Comparison of ENCODE assay signal across 8 cellular contexts in the genomic region with DNA sequence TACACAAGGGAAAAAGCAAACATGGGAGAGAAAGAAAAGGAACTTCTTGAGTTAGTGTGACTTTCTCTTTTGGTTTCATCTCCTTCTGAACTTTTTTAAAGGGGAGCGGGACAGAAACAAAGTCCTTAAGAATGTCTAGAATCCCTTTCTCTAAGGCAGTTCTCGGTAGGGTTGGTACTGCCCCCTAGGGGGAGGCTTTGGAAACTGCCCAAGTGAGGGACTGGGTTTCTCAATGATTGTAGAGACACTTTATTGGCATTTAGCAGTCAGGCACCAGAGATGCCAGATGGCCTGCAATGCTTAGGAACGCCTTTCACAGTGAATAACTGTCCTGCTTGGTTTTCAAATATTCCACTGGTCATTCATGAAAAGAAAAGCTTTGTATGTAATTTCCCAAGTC.
DNase-seq lines count a peak whose midpoint lies in the region; ATAC-seq and TF ChIP-seq lines count a peak whose summit lies in the region.

No MANE protein-coding gene starts in this region.

- no CpG with 5 or more reads among the region's 3 CpGs for WGBS in IMR-90 (ENCODE audit: extremely low coverage in 2 of 2, insufficient read length in 1 of 2), 2 experiments
- WGBS in mesenchymal stem cell: 33% methylated on average over 2 of the region's 3 CpGs
- WGBS in GM23248 (ENCODE audit: low coverage in 1 of 2, low lambda C conversion rate in 2 of 2, missing lambda C conversion rate in 2 of 2), 2 experiments: 17 to 21% methylated on average over 3 of the region's 3 CpGs

- H4K8ac ChIP-seq in IMR-90 (ENCODE audit: low read depth in 2 of 2, low read length in 2 of 2) (no peak overlapping the region), mesenchymal stem cell (ENCODE audit: low read length) (no peak overlapping the region)

- BruUV-seq in IMR-90 (replicated peaks; lab: Mats Ljungman, UMichigan): no TSS peak

- TF ChIP-seq RAD21 in IMR-90 (IDR thresholded peaks at IDR 0.05; ENCODE audit: low read length): no peak

- peak; percentile 26 for DNase-seq in Caki2 (ENCODE audit: low read depth)
- DNase-seq in IMR-90: no peak
- DNase-seq in activated CD4-positive, alpha-beta memory T cell treated with anti-CD3 and anti-CD28 coated beads for 36 hours: peak; percentile 20
- peak; percentile 1 for DNase-seq in mesenchymal stem cell
- DNase-seq in GM23248: no peak

- H3K18ac ChIP-seq in IMR-90 (ENCODE audit: low read depth, low read length) (no peak overlapping the region), mesenchymal stem cell (ENCODE audit: low read depth in 1 of 2, low read length in 2 of 2) (no peak overlapping the region)

- H3K36me3 Mint-ChIP-seq in activated CD4-positive, alpha-beta memory T cell treated with anti-CD3 and anti-CD28 coated beads for 36 hours: no peaks in the 10 kb centered on the region
- no peaks in the 10 kb centered on the region for H3K36me3 Mint-ChIP-seq in activated T-helper 17 cell treated with anti-CD3 and anti-CD28 coated beads, Interleukin-2, amount 50 U/mL, for 72 hours (ENCODE audit: low read depth)

- dilution Hi-C loops in IMR-90 (cut with HindIII; ENCODE audit: low sequenced_read_pairs, unreplicated experiment): no loop called here

- no peak overlapping the region for H3K27ac Mint-ChIP-seq in activated CD4-positive, alpha-beta memory T cell treated with anti-CD3 and anti-CD28 coated beads for 36 hours
- H3K27ac Mint-ChIP-seq in activated T-helper 17 cell treated with anti-CD3 and anti-CD28 coated beads, Interleukin-2, amount 50 U/mL, for 72 hours: no peak overlapping the region

- H3K79me1 ChIP-seq in IMR-90 (ENCODE audit: low read depth in 1 of 2, low read length in 2 of 2) (no peaks in the 10 kb centered on the region), mesenchymal stem cell (replicated peaks; ENCODE audit: low read length, poor library complexity, severe bottlenecking) (peaks cover 7% of the 10 kb centered on the region)

- no peaks in the 10 kb centered on the region for H3K9me1 ChIP-seq in IMR-90 (ENCODE audit: insufficient read depth, low read length)

- H4K91ac ChIP-seq in IMR-90 (ENCODE audit: insufficient read depth, low read depth, low read length) (no peak overlapping the region), mesenchymal stem cell (ENCODE audit: low read length) (no peak overlapping the region)

- H3K36me3 ChIP-seq in IMR-90 (ENCODE audit: control insufficient read depth, insufficient read depth, low read length) (no peaks in the 10 kb centered on the region), mesenchymal stem cell (ENCODE audit: control insufficient read depth in 1 of 2, insufficient read depth in 2 of 2, low read depth in 1 of 2, low read length in 2 of 2) (no peaks in the 10 kb centered on the region), GM23248 (ENCODE audit: low read depth) (no peaks in the 10 kb centered on the region)

- H3K4me2 ChIP-seq in IMR-90 (ENCODE audit: low read depth, low read length) (no peak overlapping the region), mesenchymal stem cell (ENCODE audit: low read length, poor library complexity, severe bottlenecking) (no peak overlapping the region), GM23248 (ENCODE audit: unreplicated experiment) (no peak overlapping the region)

- H3K9me2 ChIP-seq in GM23248 (ENCODE audit: insufficient read depth): no peaks in the 10 kb centered on the region

- intact Hi-C loops in IMR-90 (cut with micrococcal nuclease): no loop called here
- intact Hi-C loops in activated CD4-positive, alpha-beta memory T cell treated with anti-CD3 and anti-CD28 coated beads for 36 hours (cut with micrococcal nuclease): loop anchor here (10.0 kb wide), 1 partner anchor 802 kb away; no protein-coding TSS in a partner anchor

- no peak overlapping the region for H2BK5ac ChIP-seq in IMR-90 (ENCODE audit: low read depth, low read length, poor library complexity, severe bottlenecking)
- no peak overlapping the region for H2BK5ac ChIP-seq in mesenchymal stem cell (ENCODE audit: low read depth, low read length, poor library complexity, severe bottlenecking)

- TF ChIP-seq POLR2A in IMR-90 (IDR thresholded peaks at IDR 0.05; ENCODE audit: low read depth, low read length): no peak

- no peak overlapping the region for H2AK9ac ChIP-seq in IMR-90 (replicated peaks; ENCODE audit: low read depth, low read length, poor library complexity)

- H4K20me1 ChIP-seq in IMR-90 (ENCODE audit: insufficient read depth, low read length) (no peaks in the 10 kb centered on the region), GM23248 (ENCODE audit: insufficient read depth) (no peaks in the 10 kb centered on the region)

- H3K9ac ChIP-seq in IMR-90 (ENCODE audit: low read depth, low read length) (no peak overlapping the region), mesenchymal stem cell (ENCODE audit: low read length) (no peak overlapping the region), GM23248 (no peak overlapping the region)

- H3K14ac ChIP-seq in IMR-90 (replicated peaks; ENCODE audit: low read depth, low read length): no peak overlapping the region
- H3K14ac ChIP-seq in mesenchymal stem cell (ENCODE audit: low read length in 2 of 2): no peak overlapping the region

- H2AFZ ChIP-seq in IMR-90 (replicated peaks; ENCODE audit: low read length, poor library complexity) (no peak overlapping the region), mesenchymal stem cell (ENCODE audit: low read depth, low read length) (no peak overlapping the region), GM23248 (no peak overlapping the region)

- H3K4me1 ChIP-seq in IMR-90 (ENCODE audit: control insufficient read depth, insufficient read depth, low read length) (no peaks in the 10 kb centered on the region), mesenchymal stem cell (ENCODE audit: control insufficient read depth, insufficient read depth, low read depth, low read length) (no peaks in the 10 kb centered on the region), GM23248 (ENCODE audit: insufficient read depth) (no peaks in the 10 kb centered on the region)

- ATAC-seq in GM18867 (IDR thresholded peaks at IDR 0.05; ENCODE audit: unreplicated experiment): peak; percentile 83
- ATAC-seq in IMR-90 (ENCODE audit: low read depth): no peak
- ATAC-seq in GM19455 (IDR thresholded peaks at IDR 0.05; ENCODE audit: unreplicated experiment): no peak
- ATAC-seq in activated T-helper 17 cell treated with anti-CD3 and anti-CD28 coated beads, Interleukin-2, amount 50 U/mL, for 72 hours (replicated peaks): no peak

- no peak overlapping the region for H3K56ac ChIP-seq in IMR-90 (ENCODE audit: extremely low read depth, insufficient read depth, low read length)

- H3K4me1 Mint-ChIP-seq in activated CD4-positive, alpha-beta memory T cell treated with anti-CD3 and anti-CD28 coated beads for 36 hours (ENCODE audit: low read depth): no peaks in the 10 kb centered on the region
- H3K4me1 Mint-ChIP-seq in activated T-helper 17 cell treated with anti-CD3 and anti-CD28 coated beads, Interleukin-2, amount 50 U/mL, for 72 hours: no peaks in the 10 kb centered on the region

- H3K27me3 ChIP-seq in IMR-90 (ENCODE audit: control insufficient read depth, insufficient read depth, low read length) (no peaks in the 10 kb centered on the region), mesenchymal stem cell (ENCODE audit: control insufficient read depth in 1 of 2, insufficient read depth in 1 of 2, low read length in 2 of 2) (no peaks in the 10 kb centered on the region), GM23248 (replicated peaks; ENCODE audit: insufficient read depth) (no peaks in the 10 kb centered on the region)

- H3K9me3 Mint-ChIP-seq in activated CD4-positive, alpha-beta memory T cell treated with anti-CD3 and anti-CD28 coated beads for 36 hours: no peaks in the 10 kb centered on the region
- H3K9me3 Mint-ChIP-seq in activated T-helper 17 cell treated with anti-CD3 and anti-CD28 coated beads, Interleukin-2, amount 50 U/mL, for 72 hours: peaks cover under 1% of the 10 kb centered on the region

- H3K9me3 ChIP-seq in IMR-90 (ENCODE audit: control insufficient read depth, insufficient read depth, low read length) (peaks cover 3% of the 10 kb centered on the region; the same call in 1 of the 2 replicates), mesenchymal stem cell (ENCODE audit: control insufficient read depth, low read length) (no peaks in the 10 kb centered on the region), GM23248 (ENCODE audit: low read depth) (no peaks in the 10 kb centered on the region)

- H2BK120ac ChIP-seq in IMR-90 (ENCODE audit: low read depth, low read length) (no peak overlapping the region), mesenchymal stem cell (ENCODE audit: low read depth, low read length) (no peak overlapping the region)

- in situ Hi-C loops in Caki2 (cut with HindIII; ENCODE audit: low pct_unique_long_range_greater_than_20kb, low sequenced_read_pairs): no loop called here
- in situ Hi-C loops in IMR-90 (cut with MboI; ENCODE audit: low sequenced_read_pairs): no loop called here
- in situ Hi-C loops in GM23248 (cut with MboI): no loop called here

- H2BK15ac ChIP-seq in IMR-90 (ENCODE audit: low read depth, low read length): no peak overlapping the region
- no peak overlapping the region for H2BK15ac ChIP-seq in mesenchymal stem cell (ENCODE audit: low read depth, poor library complexity, severe bottlenecking)

- no peak overlapping the region for H3K27ac ChIP-seq in IMR-90 (ENCODE audit: insufficient read depth, low read length)
- H3K27ac ChIP-seq in mesenchymal stem cell (ENCODE audit: low read length, poor library complexity, severe bottlenecking): no peak overlapping the region
- no peak overlapping the region for H3K27ac ChIP-seq in GM23248

- H3F3A ChIP-seq in GM23248 (ENCODE audit: insufficient read depth): no peaks in the 10 kb centered on the region

- no peak overlapping the region for H2BK12ac ChIP-seq in mesenchymal stem cell (ENCODE audit: low read length in 2 of 2)

- POLR2A ChIA-PET in IMR-90 (lab: Charles Lee; ENCODE audit: unreplicated experiment): no interaction called here
- POLR2A ChIA-PET in activated CD4-positive, alpha-beta memory T cell treated with anti-CD3 and anti-CD28 coated beads for 36 hours (lab: Charles Lee): no interaction called here

- no peak overlapping the region for H2AK5ac ChIP-seq in IMR-90 (ENCODE audit: low read depth, low read length)
- no peak overlapping the region for H2AK5ac ChIP-seq in mesenchymal stem cell (ENCODE audit: low read length, severe bottlenecking)

- H3K79me2 ChIP-seq in GM23248 (ENCODE audit: insufficient read depth): no peaks in the 10 kb centered on the region

- H3K4me3 ChIP-seq in IMR-90 (ENCODE audit: insufficient read depth, low read depth, low read length) (no peak overlapping the region), mesenchymal stem cell (ENCODE audit: insufficient read depth in 1 of 2, low read depth in 1 of 2, low read length in 2 of 2) (peak overlapping the region in 1 of 2 experiments; percentile 10), GM23248 (no peak overlapping the region)

- no peak overlapping the region for H2BK20ac ChIP-seq in IMR-90 (ENCODE audit: low read depth, low read length)

- no peak overlapping the region for H3K23ac ChIP-seq in IMR-90 (ENCODE audit: low read depth, low read length)
- H3K23ac ChIP-seq in mesenchymal stem cell (ENCODE audit: low read length in 2 of 2): no peak overlapping the region

- H3K4ac ChIP-seq in IMR-90 (ENCODE audit: low read depth, low read length) (no peak overlapping the region), mesenchymal stem cell (ENCODE audit: low read depth in 1 of 2, low read length in 2 of 2) (no peak overlapping the region)

- no peak overlapping the region for H4K5ac ChIP-seq in IMR-90 (ENCODE audit: low read depth, low read length)

- CTCF ChIA-PET in IMR-90 (lab: Yijun Ruan, JAX): no interaction called here
- CTCF ChIA-PET in activated CD4-positive, alpha-beta memory T cell treated with anti-CD3 and anti-CD28 coated beads for 36 hours (lab: Charles Lee): no interaction called here

- no peaks in the 10 kb centered on the region for H3K27me3 Mint-ChIP-seq in activated CD4-positive, alpha-beta memory T cell treated with anti-CD3 and anti-CD28 coated beads for 36 hours
- peaks cover 6% of the 10 kb centered on the region for H3K27me3 Mint-ChIP-seq in activated T-helper 17 cell treated with anti-CD3 and anti-CD28 coated beads, Interleukin-2, amount 50 U/mL, for 72 hours

- TF ChIP-seq CTCF in IMR-90 (conservative IDR thresholded peaks at IDR 0.05; ENCODE audit: low read depth, low read length): no peak

- no peak overlapping the region for H3K4me3 Mint-ChIP-seq in activated CD4-positive, alpha-beta memory T cell treated with anti-CD3 and anti-CD28 coated beads for 36 hours
- H3K4me3 Mint-ChIP-seq in activated T-helper 17 cell treated with anti-CD3 and anti-CD28 coated beads, Interleukin-2, amount 50 U/mL, for 72 hours: no peak overlapping the region

Comparison
In these comparisons a context has a peak if more than half of its experiments do, and no peak if none do; other contexts are left out.
1. DNase-seq: peak in Caki2 (single experiment), activated CD4-positive, alpha-beta memory T cell treated with anti-CD3 and anti-CD28 coated beads for 36 hours (single experiment) and mesenchymal stem cell (single experiment); none in IMR-90 (single experiment) and GM23248 (single experiment).